In genomic region chr3:16300282-16300681, GRCh38 we compare ENCODE assay signal across 8 cellular contexts. TPM values are rescaled to one million over a fixed set of nuclear protein-coding genes. Genes with fewer than 3 reads are reported as not detected.
DNase-seq lines count a peak whose midpoint lies in the region; ATAC-seq lines count a peak whose summit lies in the region.
"Had no signal": no experiment of that assay in that cellular context is flagged by ENCODE, and none has a peak within 500 bp of the region (broad histone marks: within the 10 kb centered on the region; RNA-seq: fewer than 3 reads in every experiment).

No MANE protein-coding gene starts in this region.

- peak overlapping the region; percentile 92 for H3K4me3 Mint-ChIP-seq in activated naive CD8-positive, alpha-beta T cell treated with anti-CD3 and anti-CD28 coated beads, Interleukin-2, amount 10 ng/mL, durations not matched to agents 7 days and 5 days
- H3K4me3 Mint-ChIP-seq in stimulated activated memory B cell treated with anti-CD40 and anti-IgM and Interleukin-4, amounts not matched to agents 10 μg/mL and 1 μg/mL and 100 μg/mL, for 72 hours, result no peak overlapping the region

- POLR2A ChIA-PET in activated naive CD8-positive, alpha-beta T cell treated with anti-CD3 and anti-CD28 coated beads, Interleukin-2, amount 10 ng/mL, durations not matched to agents 7 days and 5 days (lab: Charles Lee), result interaction anchor here (0.7 to 6.4 kb wide), 7 partner anchors 7 to 852 kb away, joined by 3 to 71 read pairs (median 8); no protein-coding TSS in a partner anchor

- no peaks in the 10 kb centered on the region for H3K27me3 Mint-ChIP-seq in activated naive CD8-positive, alpha-beta T cell treated with anti-CD3 and anti-CD28 coated beads, Interleukin-2, amount 10 ng/mL, durations not matched to agents 7 days and 5 days
- no peaks in the 10 kb centered on the region for H3K27me3 Mint-ChIP-seq in stimulated activated memory B cell treated with anti-CD40 and anti-IgM and Interleukin-4, amounts not matched to agents 10 μg/mL and 1 μg/mL and 100 μg/mL, for 72 hours

- peaks cover 75% of the 10 kb centered on the region for H3K36me3 Mint-ChIP-seq in activated naive CD8-positive, alpha-beta T cell treated with anti-CD3 and anti-CD28 coated beads, Interleukin-2, amount 10 ng/mL, durations not matched to agents 7 days and 5 days
- H3K36me3 Mint-ChIP-seq in stimulated activated memory B cell treated with anti-CD40 and anti-IgM and Interleukin-4, amounts not matched to agents 10 μg/mL and 1 μg/mL and 100 μg/mL, for 72 hours, result peaks cover 79% of the 10 kb centered on the region

- no peaks in the 10 kb centered on the region for H3K9me3 Mint-ChIP-seq in activated naive CD8-positive, alpha-beta T cell treated with anti-CD3 and anti-CD28 coated beads, Interleukin-2, amount 10 ng/mL, durations not matched to agents 7 days and 5 days
- no peaks in the 10 kb centered on the region for H3K9me3 Mint-ChIP-seq in stimulated activated memory B cell treated with anti-CD40 and anti-IgM and Interleukin-4, amounts not matched to agents 10 μg/mL and 1 μg/mL and 100 μg/mL, for 72 hours

- H3K4me1 Mint-ChIP-seq in activated naive CD8-positive, alpha-beta T cell treated with anti-CD3 and anti-CD28 coated beads, Interleukin-2, amount 10 ng/mL, durations not matched to agents 7 days and 5 days, result peaks cover 81% of the 10 kb centered on the region
- peaks cover 29% of the 10 kb centered on the region for H3K4me1 Mint-ChIP-seq in stimulated activated memory B cell treated with anti-CD40 and anti-IgM and Interleukin-4, amounts not matched to agents 10 μg/mL and 1 μg/mL and 100 μg/mL, for 72 hours

- peak overlapping the region; percentile 92 for H3K27ac Mint-ChIP-seq in activated naive CD8-positive, alpha-beta T cell treated with anti-CD3 and anti-CD28 coated beads, Interleukin-2, amount 10 ng/mL, durations not matched to agents 7 days and 5 days
- no peak overlapping the region for H3K27ac Mint-ChIP-seq in stimulated activated memory B cell treated with anti-CD40 and anti-IgM and Interleukin-4, amounts not matched to agents 10 μg/mL and 1 μg/mL and 100 μg/mL, for 72 hours

- no peak for DNase-seq in activated naive CD8-positive, alpha-beta T cell treated with anti-CD3 and anti-CD28 coated beads, Interleukin-2, amount 10 ng/mL, durations not matched to agents 7 days and 5 days
- no peak for DNase-seq in medulla oblongata (ENCODE audit: extremely low spot score)
- DNase-seq: pancreas had no signal

- ATAC-seq in GM18907 (IDR thresholded peaks at IDR 0.05; ENCODE audit: unreplicated experiment) (peak; percentile 41), HG03108 (IDR thresholded peaks at IDR 0.05; ENCODE audit: unreplicated experiment) (peak; percentile 45), GM19023 (IDR thresholded peaks at IDR 0.05; ENCODE audit: unreplicated experiment) (no peak), GM18520 (IDR thresholded peaks at IDR 0.05; ENCODE audit: unreplicated experiment) (no peak)
- no peak for ATAC-seq in activated naive CD8-positive, alpha-beta T cell treated with anti-CD3 and anti-CD28 coated beads, Interleukin-2, amount 10 ng/mL, durations not matched to agents 7 days and 5 days (ENCODE audit: low read depth)
- peak; percentile 66 for ATAC-seq in stimulated activated memory B cell treated with anti-CD40 and anti-IgM and Interleukin-4, amounts not matched to agents 10 μg/mL and 1 μg/mL and 100 μg/mL, for 72 hours
- ATAC-seq: pancreas had no signal

RNA-seq across cellular contexts. Expression of gene OXNAD1, which starts 35.3 kb away (rescaled TPM):
- 10 to 100 TPM; 76.8 to 77.1 TPM for total RNA-seq in activated naive CD8-positive, alpha-beta T cell treated with anti-CD3 and anti-CD28 coated beads, Interleukin-2, amount 10 ng/mL, durations not matched to agents 7 days and 5 days

RNA-seq across cellular contexts. Expression of gene DPH3, which starts 35.5 kb away (rescaled TPM):
- 10 to 100 TPM; 12.1 to 14.9 TPM for total RNA-seq in activated naive CD8-positive, alpha-beta T cell treated with anti-CD3 and anti-CD28 coated beads, Interleukin-2, amount 10 ng/mL, durations not matched to agents 7 days and 5 days

Comparison
In these comparisons a context has a peak if more than half of its experiments do, and no peak if none do; other contexts are left out.
1. ATAC-seq: peak in GM18907 (single experiment), HG03108 (single experiment) and stimulated activated memory B cell treated with anti-CD40 and anti-IgM and Interleukin-4, amounts not matched to agents 10 μg/mL and 1 μg/mL and 100 μg/mL, for 72 hours (single experiment); none in activated naive CD8-positive, alpha-beta T cell treated with anti-CD3 and anti-CD28 coated beads, Interleukin-2, amount 10 ng/mL, durations not matched to agents 7 days and 5 days (single experiment), GM19023 (single experiment) and GM18520 (single experiment).